In genomic region chr14:51653855-51654548, GRCh38 we compare ENCODE assay signal across 9 cellular contexts. TPM values are rescaled to one million over a fixed set of nuclear protein-coding genes. Genes with fewer than 3 reads are reported as not detected.
DNase-seq lines count a peak whose midpoint lies in the region; ATAC-seq and TF ChIP-seq lines count a peak whose summit lies in the region.
"Had no signal": no experiment of that assay in that cellular context is flagged by ENCODE, and none has a peak within 500 bp of the region (broad histone marks: within the 10 kb centered on the region; RNA-seq: fewer than 3 reads in every experiment).

No MANE protein-coding gene starts in this region.

- peak overlapping the region; percentile 86 for H3K4me2 ChIP-seq in osteoblast (ENCODE audit: insufficient read depth, low read length)

- H3K4me3 Mint-ChIP-seq in stimulated activated memory B cell treated with anti-CD40 and anti-IgM and Interleukin-4, amounts not matched to agents 10 μg/mL and 1 μg/mL and 100 μg/mL, for 72 hours: no peak overlapping the region

- H3K27ac ChIP-seq in osteoblast (ENCODE audit: low read depth, low read length): peak overlapping the region; percentile 88

- H3K79me2 ChIP-seq in osteoblast (ENCODE audit: insufficient read depth, low read length): peaks cover 96% of the 10 kb centered on the region

- peak overlapping the region; percentile 87 for H3K4me3 ChIP-seq in BJ (ENCODE audit: low read depth, low read length)
- peak overlapping the region; percentile 10 for H3K4me3 ChIP-seq in endocrine pancreas (ENCODE audit: control insufficient read depth, insufficient read depth, low read length)
- peak overlapping the region; percentile 97 for H3K4me3 ChIP-seq in osteoblast (ENCODE audit: insufficient read depth, low read length)

- H3K27me3 Mint-ChIP-seq in stimulated activated memory B cell treated with anti-CD40 and anti-IgM and Interleukin-4, amounts not matched to agents 10 μg/mL and 1 μg/mL and 100 μg/mL, for 72 hours: peaks cover 62% of the 10 kb centered on the region

- CTCF ChIA-PET in BJ (lab: Yijun Ruan, JAX): interaction anchor here (1.2 to 3.4 kb wide), 7 partner anchors 52 to 371 kb away, joined by 3 to 25 read pairs (median 5); no protein-coding TSS in a partner anchor

- no peaks in the 10 kb centered on the region for H3K27me3 ChIP-seq in BJ (ENCODE audit: control insufficient read depth, insufficient read depth, low read length)
- H3K27me3 ChIP-seq in endocrine pancreas (ENCODE audit: control insufficient read depth, insufficient read depth, low read length): no peaks in the 10 kb centered on the region
- no peaks in the 10 kb centered on the region for H3K27me3 ChIP-seq in osteoblast (ENCODE audit: insufficient read depth, low read length)
- H3K27me3 ChIP-seq: adrenal gland had no signal

- no peak overlapping the region for H2AFZ ChIP-seq in osteoblast (ENCODE audit: low read length)

- no peak for TF ChIP-seq CTCF in BJ (IDR thresholded peaks at IDR 0.05; ENCODE audit: insufficient read depth, low read depth, low read length)
- TF ChIP-seq CTCF in osteoblast (IDR thresholded peaks at IDR 0.05; ENCODE audit: extremely low read depth, low read depth, low read length): no peak

- peaks cover 6% of the 10 kb centered on the region for H3K36me3 ChIP-seq in BJ (ENCODE audit: control insufficient read depth, insufficient read depth, low read length)
- no peaks in the 10 kb centered on the region for H3K36me3 ChIP-seq in endocrine pancreas (ENCODE audit: control insufficient read depth, insufficient read depth, low read length)
- peaks cover 24% of the 10 kb centered on the region for H3K36me3 ChIP-seq in osteoblast (ENCODE audit: insufficient read depth, low read length)
- H3K36me3 ChIP-seq: adrenal gland had no signal

- no peaks in the 10 kb centered on the region for H3K9me3 Mint-ChIP-seq in stimulated activated memory B cell treated with anti-CD40 and anti-IgM and Interleukin-4, amounts not matched to agents 10 μg/mL and 1 μg/mL and 100 μg/mL, for 72 hours

- H3K9ac ChIP-seq in endocrine pancreas (ENCODE audit: control insufficient read depth, insufficient read depth, low read length): no peak overlapping the region

- DNase-seq in BJ (ENCODE audit: low read depth) (no peak), NCI-H524 (lab: John Stamatoyannopoulos, UW) (peak; percentile 76 to 91), osteoblast (ENCODE audit: insufficient read length, low spot score, missing footprints) (peak; percentile 73), OCI-M1 (lab: John Stamatoyannopoulos, UW) (no peak), NOMO-1 treated with DMSO at 0.1 percent for 48 hours (lab: John Stamatoyannopoulos, UW; ENCODE audit: unreplicated experiment) (no peak)

- POLR2A ChIA-PET in BJ (lab: Charles Lee): interaction anchor here (0.6 kb wide), 2 partner anchors 84 to 371 kb away, joined by 3 to 7 read pairs; no protein-coding TSS in a partner anchor

- no peak for ATAC-seq in GM19455 (IDR thresholded peaks at IDR 0.05; ENCODE audit: unreplicated experiment)
- ATAC-seq in stimulated activated memory B cell treated with anti-CD40 and anti-IgM and Interleukin-4, amounts not matched to agents 10 μg/mL and 1 μg/mL and 100 μg/mL, for 72 hours: no peak

- no peaks in the 10 kb centered on the region for H3K36me3 Mint-ChIP-seq in stimulated activated memory B cell treated with anti-CD40 and anti-IgM and Interleukin-4, amounts not matched to agents 10 μg/mL and 1 μg/mL and 100 μg/mL, for 72 hours

- H4K20me1 ChIP-seq in osteoblast (ENCODE audit: insufficient read depth, low read length): peaks cover 58% of the 10 kb centered on the region

- H3K27ac Mint-ChIP-seq in stimulated activated memory B cell treated with anti-CD40 and anti-IgM and Interleukin-4, amounts not matched to agents 10 μg/mL and 1 μg/mL and 100 μg/mL, for 72 hours: no peak overlapping the region

- H3K9me3 ChIP-seq in endocrine pancreas (ENCODE audit: control insufficient read depth, low read length) (no peaks in the 10 kb centered on the region), osteoblast (ENCODE audit: low read depth, low read length) (no peaks in the 10 kb centered on the region)
- H3K9me3 ChIP-seq: adrenal gland had no signal

- H3K4me1 ChIP-seq in endocrine pancreas (ENCODE audit: control insufficient read depth, insufficient read depth, low read length): peaks cover 6% of the 10 kb centered on the region
- peaks cover 43% of the 10 kb centered on the region for H3K4me1 ChIP-seq in osteoblast (ENCODE audit: insufficient read depth, low read length)

- peaks cover 14% of the 10 kb centered on the region for H3K4me1 Mint-ChIP-seq in stimulated activated memory B cell treated with anti-CD40 and anti-IgM and Interleukin-4, amounts not matched to agents 10 μg/mL and 1 μg/mL and 100 μg/mL, for 72 hours

RNA-seq across cellular contexts. Expression of gene FRMD6, which starts 2.3 kb away (rescaled TPM):
- polyA plus RNA-seq in BJ (2011; rRNA removed): 507 and 540 TPM in 2 replicates
- polyA minus RNA-seq in BJ (2011; rRNA and poly(A)+ RNA removed): 530 and 627 TPM in 2 replicates
- total RNA-seq in osteoblast: 584 and 701 TPM in 2 replicates

Comparison
In these comparisons a context has a peak if more than half of its experiments do, and no peak if none do; other contexts are left out.
1. DNase-seq: peak in NCI-H524 (2 of 2) and osteoblast (single experiment); none in BJ (single experiment), OCI-M1 (single experiment) and NOMO-1 treated with DMSO at 0.1 percent for 48 hours (single experiment).
2. H3K4me3 ChIP-seq: peak in every context shown above with its lines; median percentile 97 in osteoblast; 87 in BJ; 10 in endocrine pancreas.